ENCODE assay signal across 1 cellular context in genomic region chr2:189524746-189525145, GRCh38.
TF ChIP-seq lines count a peak whose summit lies in the region.

No MANE protein-coding gene starts in this region.

TF ChIP-seq in HepG2, 621 proteins besides CTCF, POLR2A, EP300 and RAD21:
- no peak for TF ChIP-seq NR2C2 (CRISPR knock-in tag; IDR thresholded peaks at IDR 0.05; ENCODE audit: borderline replicate concordance)
- no peak for TF ChIP-seq TCF7 (IDR thresholded peaks at IDR 0.05; ENCODE audit: low read depth)
- TF ChIP-seq RARA (CRISPR knock-in tag; IDR thresholded peaks at IDR 0.05) = no peak
- TF ChIP-seq SIN3A (IDR thresholded peaks at IDR 0.05; ENCODE audit: borderline replicate concordance, low read depth, low read length) = no peak
- no peak for TF ChIP-seq ZNF281 (CRISPR knock-in tag; IDR thresholded peaks at IDR 0.05; ENCODE audit: borderline replicate concordance)
- no peak for TF ChIP-seq RAD51 (IDR thresholded peaks at IDR 0.05; ENCODE audit: borderline replicate concordance)
- no peak for TF ChIP-seq SMAD1 (CRISPR knock-in tag; IDR thresholded peaks at IDR 0.05; ENCODE audit: borderline replicate concordance, low read depth)
- TF ChIP-seq ZSCAN30 (CRISPR knock-in tag; IDR thresholded peaks at IDR 0.05) = no peak
- no peak for TF ChIP-seq MTF2 (CRISPR knock-in tag; IDR thresholded peaks at IDR 0.05; ENCODE audit: borderline replicate concordance)
- TF ChIP-seq ZNF430 (CRISPR knock-in tag; IDR thresholded peaks at IDR 0.05) = no peak
- TF ChIP-seq MYC (CRISPR knock-in tag; IDR thresholded peaks at IDR 0.05; ENCODE audit: borderline replicate concordance) = no peak
- no peak for TF ChIP-seq ZNF280D (CRISPR knock-in tag; IDR thresholded peaks at IDR 0.05)
- no peak for TF ChIP-seq ZNF556 (CRISPR knock-in tag; IDR thresholded peaks at IDR 0.05; ENCODE audit: borderline replicate concordance)
- TF ChIP-seq PAF1 (CRISPR knock-in tag; IDR thresholded peaks at IDR 0.05) = no peak
- TF ChIP-seq GLMP (CRISPR knock-in tag; IDR thresholded peaks at IDR 0.05; ENCODE audit: borderline replicate concordance) = no peak
- TF ChIP-seq ZNF251 (CRISPR knock-in tag; IDR thresholded peaks at IDR 0.05) = no peak
- TF ChIP-seq ZNF530 (CRISPR knock-in tag; IDR thresholded peaks at IDR 0.05; ENCODE audit: low read depth) = no peak
- TF ChIP-seq NFAT5 (CRISPR knock-in tag; IDR thresholded peaks at IDR 0.05) = no peak
TF ChIP-seq in HepG2: peak in this region for 0.
